In genomic region chr4:173436866-173437265, GRCh38 we compare ENCODE assay signal across 22 cellular contexts. TPM values are rescaled to one million over a fixed set of nuclear protein-coding genes. Genes with fewer than 3 reads are reported as not detected.
"Had no signal": no experiment of that assay in that cellular context is flagged by ENCODE, and none has a peak within 500 bp of the region (broad histone marks: within the 10 kb centered on the region; RNA-seq: fewer than 3 reads in every experiment).

No MANE protein-coding gene starts in this region.

- H3K9me3 ChIP-seq: thoracic aorta, vagina had no signal

- H3K4me1 ChIP-seq: vagina had no signal

- H3K27ac ChIP-seq: cardiac muscle cell, vagina had no signal

- H3K36me3 ChIP-seq: ascending aorta, cardiac muscle cell, thoracic aorta had no signal

- H3K4me3 ChIP-seq: ascending aorta, cardiac muscle cell, stomach, vagina had no signal

- ATAC-seq: activated CD4-positive, alpha-beta T cell treated with anti-CD3 and anti-CD28 coated beads for 36 hours; left lobe of liver; natural killer cell; sciatic nerve had no signal

- DNase-seq: activated CD4-positive, alpha-beta memory T cell treated with anti-CD3 and anti-CD28 coated beads, Interleukin-2, amount 10 ng/mL, durations not matched to agents 7 days and 5 days; activated CD4-positive, alpha-beta T cell treated with anti-CD3 and anti-CD28 coated beads for 36 hours; activated naive CD4-positive, alpha-beta T cell treated with anti-CD3 and anti-CD28 coated beads, Interleukin-2, amount 10 ng/mL, durations not matched to agents 7 days and 5 days; activated T-cell treated with anti-CD3 and anti-CD28 coated beads, Interleukin-2, amount 50 U/mL, for 24 hours; endodermal cell; erythroblast; hippocampal formation; natural killer cell; stimulated activated CD4-positive, alpha-beta T cell treated with anti-CD3 and anti-CD28 coated beads, Interleukin-12 subunit alpha, Interleukin-12 subunit beta, amount 100 ng/mL, for 4 hours; stimulated activated CD4-positive, alpha-beta T cell treated with anti-CD3 and anti-CD28 coated beads, Interleukin-2, amount 100 ng/mL, for 24 hours; stomach had no signal

- H3K27me3 ChIP-seq: ascending aorta, cardiac muscle cell, stomach, vagina had no signal

RNA-seq across cellular contexts. Expression of gene SCRG1, which starts 38.0 kb away (rescaled TPM):
- total RNA-seq: activated CD4-positive, alpha-beta memory T cell treated with anti-CD3 and anti-CD28 coated beads, Interleukin-2, amount 10 ng/mL, durations not matched to agents 7 days and 5 days; activated CD4-positive, alpha-beta T cell treated with anti-CD3 and anti-CD28 coated beads for 36 hours; dermis microvascular lymphatic vessel endothelial cell; endodermal cell; left lobe of liver; lung microvascular endothelial cell; mononuclear cell; natural killer cell; progenitor cell of endocrine pancreas had no signal
- polyA plus RNA-seq: keratinocyte had no signal
